Comparison of ENCODE assay signal across 19 cellular contexts in genomic region chr7:50648570-50649169, GRCh38.
"Had no signal": no experiment of that assay in that cellular context is flagged by ENCODE, and none has a peak within 500 bp of the region (broad histone marks: within the 10 kb centered on the region; RNA-seq: fewer than 3 reads in every experiment).

No MANE protein-coding gene starts in this region.

- H3K27me3 ChIP-seq: colonic mucosa, suprapubic skin, transverse colon, uterus had no signal

- FAIRE-seq: endometrium, frontal cortex had no signal

- H3K4me1 ChIP-seq: colonic mucosa had no signal

- H3K36me3 Mint-ChIP-seq: activated naive CD4-positive, alpha-beta T cell treated with anti-CD3 and anti-CD28 coated beads, Interleukin-2, amount 10 ng/mL, durations not matched to agents 7 days and 5 days; memory B cell had no signal

- H3K27me3 Mint-ChIP-seq: activated naive CD8-positive, alpha-beta T cell treated with anti-CD3 and anti-CD28 coated beads, Interleukin-2, amount 50 U/mL, for 24 hours; central memory CD8-positive, alpha-beta T cell; stimulated activated naive CD8-positive, alpha-beta T cell treated with anti-CD3 and anti-CD28 coated beads, Interleukin-15, Interleukin-2, amounts not matched to agents 100 ng/mL and 50 ng/mL, for 24 hours had no signal

- DNase-seq: activated CD4-positive, alpha-beta T cell treated with anti-CD3 and anti-CD28 coated beads for 48 hours; activated CD4-positive, CD25-positive, alpha-beta regulatory T cell; activated CD8-positive, alpha-beta T cell treated with anti-CD3 and anti-CD28 coated beads, Interleukin-2, amount 10 ng/mL, durations not matched to agents 7 days and 5 days; activated effector memory CD4-positive, alpha-beta T cell treated with Interleukin-2 at 50 U/mL for 16 hours; activated naive CD4-positive, alpha-beta T cell treated with anti-CD3 and anti-CD28 coated beads, Interleukin-2, amount 10 ng/mL, durations not matched to agents 7 days and 5 days; activated naive CD8-positive, alpha-beta T cell treated with anti-CD3 and anti-CD28 coated beads, Interleukin-2, amount 50 U/mL, for 24 hours; anterior cingulate cortex; colonic mucosa; left ventricle myocardium superior; T-helper 1 cell; T-helper 9 cell; transverse colon; uterus had no signal

- H3K27ac ChIP-seq: colonic mucosa, suprapubic skin, transverse colon, uterus had no signal

- H3K4me1 Mint-ChIP-seq: activated naive CD8-positive, alpha-beta T cell treated with anti-CD3 and anti-CD28 coated beads, Interleukin-2, amount 50 U/mL, for 24 hours; central memory CD8-positive, alpha-beta T cell; memory B cell had no signal

- H3K9me3 Mint-ChIP-seq: activated naive CD4-positive, alpha-beta T cell treated with anti-CD3 and anti-CD28 coated beads, Interleukin-2, amount 10 ng/mL, durations not matched to agents 7 days and 5 days; activated naive CD8-positive, alpha-beta T cell treated with anti-CD3 and anti-CD28 coated beads, Interleukin-2, amount 50 U/mL, for 24 hours; central memory CD8-positive, alpha-beta T cell; memory B cell; stimulated activated naive CD8-positive, alpha-beta T cell treated with anti-CD3 and anti-CD28 coated beads, Interleukin-15, Interleukin-2, amounts not matched to agents 100 ng/mL and 50 ng/mL, for 24 hours had no signal

- ATAC-seq: activated CD8-positive, alpha-beta T cell treated with anti-CD3 and anti-CD28 coated beads, Interleukin-2, amount 10 ng/mL, durations not matched to agents 7 days and 5 days; left ventricle myocardium superior had no signal

- H3K27ac Mint-ChIP-seq: activated CD8-positive, alpha-beta T cell treated with anti-CD3 and anti-CD28 coated beads, Interleukin-2, amount 10 ng/mL, durations not matched to agents 7 days and 5 days; activated naive CD4-positive, alpha-beta T cell treated with anti-CD3 and anti-CD28 coated beads, Interleukin-2, amount 10 ng/mL, durations not matched to agents 7 days and 5 days; activated naive CD8-positive, alpha-beta T cell treated with anti-CD3 and anti-CD28 coated beads, Interleukin-2, amount 50 U/mL, for 24 hours; memory B cell; stimulated activated naive CD8-positive, alpha-beta T cell treated with anti-CD3 and anti-CD28 coated beads, Interleukin-15, Interleukin-2, amounts not matched to agents 100 ng/mL and 50 ng/mL, for 24 hours had no signal

- H3K9me3 ChIP-seq: colonic mucosa, suprapubic skin, transverse colon, uterus had no signal

- H3K4me3 Mint-ChIP-seq: activated CD8-positive, alpha-beta T cell treated with anti-CD3 and anti-CD28 coated beads, Interleukin-2, amount 10 ng/mL, durations not matched to agents 7 days and 5 days; activated naive CD4-positive, alpha-beta T cell treated with anti-CD3 and anti-CD28 coated beads, Interleukin-2, amount 10 ng/mL, durations not matched to agents 7 days and 5 days; activated naive CD8-positive, alpha-beta T cell treated with anti-CD3 and anti-CD28 coated beads, Interleukin-2, amount 50 U/mL, for 24 hours; central memory CD8-positive, alpha-beta T cell; memory B cell; stimulated activated naive CD8-positive, alpha-beta T cell treated with anti-CD3 and anti-CD28 coated beads, Interleukin-15, Interleukin-2, amounts not matched to agents 100 ng/mL and 50 ng/mL, for 24 hours had no signal

- H3K4me3 ChIP-seq: colonic mucosa, suprapubic skin, transverse colon, uterus had no signal

- H3K36me3 ChIP-seq: colonic mucosa, suprapubic skin, transverse colon, uterus had no signal
